ENCODE assay signal across 9 cellular contexts in genomic region chr9:111959468-111959941, GRCh38.
DNase-seq lines count a peak whose midpoint lies in the region; ATAC-seq, FAIRE-seq and TF ChIP-seq lines count a peak whose summit lies in the region.
"Had no signal": no experiment of that assay in that cellular context is flagged by ENCODE, and none has a peak within 500 bp of the region (broad histone marks: within the 10 kb centered on the region; RNA-seq: fewer than 3 reads in every experiment).

No MANE protein-coding gene starts in this region.

- H3K9me3 ChIP-seq in A549 = no peaks in the 10 kb centered on the region
- H3K9me3 ChIP-seq in HUES48 (ENCODE audit: control insufficient read depth, insufficient read depth, low read length) = no peaks in the 10 kb centered on the region
- no peaks in the 10 kb centered on the region for H3K9me3 ChIP-seq in astrocyte (ENCODE audit: insufficient read depth, low read depth, low read length)
- H3K9me3 ChIP-seq in H9 (ENCODE audit: control insufficient read depth, low read depth, low read length) = no peaks in the 10 kb centered on the region

- CTCF ChIA-PET in A549 (lab: Yijun Ruan, JAX) = interaction anchor here (0.9 to 2.3 kb wide), 3 partner anchors 14 to 63 kb away, joined by 3 to 7 read pairs (median 3); no protein-coding TSS in a partner anchor

- no peak overlapping the region for H3K4me3 Mint-ChIP-seq in astrocyte (ENCODE audit: unreplicated experiment)
- H3K4me3 Mint-ChIP-seq in H9 = no peak overlapping the region
- H3K4me3 Mint-ChIP-seq: central memory CD8-positive, alpha-beta T cell had no signal

- 0% methylated on average over 2 of the region's 2 CpGs for WGBS in A549 (ENCODE audit: missing lambda C conversion rate)
- WGBS in H9 (ENCODE audit: extremely low coverage, insufficient read length, low lambda C conversion rate) = no CpG with 5 or more reads among the region's 2 CpGs

- no peak overlapping the region for H3K4ac ChIP-seq in H9 (ENCODE audit: low read depth, low read length)

- no peaks in the 10 kb centered on the region for H3K79me2 ChIP-seq in astrocyte (ENCODE audit: insufficient read depth, low read length)
- H3K79me2 ChIP-seq in H9 (ENCODE audit: insufficient read depth, low read length) = no peaks in the 10 kb centered on the region

- peak; percentile 73 to 75 for DNase-seq in A549 (ENCODE audit: low read depth in 1 of 2, low spot score in 1 of 2)
- DNase-seq in astrocyte (ENCODE audit: low read depth) = peak; percentile 92
- peak; percentile 44 to 79 for DNase-seq in left colon
- no peak for DNase-seq in H9
- no peak for DNase-seq in G401 (ENCODE audit: low spot score)
- DNase-seq in activated T-cell treated with anti-CD3 and anti-CD28 coated beads for 4 hours = no peak

- H4K5ac ChIP-seq in H9 (ENCODE audit: insufficient read length, low read depth, low read length) = no peak overlapping the region

- no peaks in the 10 kb centered on the region for H3K27me3 Mint-ChIP-seq in astrocyte (ENCODE audit: low read depth, unreplicated experiment)
- H3K27me3 Mint-ChIP-seq in H9 (ENCODE audit: low read depth) = peaks cover 10% of the 10 kb centered on the region
- H3K27me3 Mint-ChIP-seq: central memory CD8-positive, alpha-beta T cell had no signal

- H3K27ac ChIP-seq in A549 (peak overlapping the region; percentile 77 to 89; a peak in 5 of 6 replicates), HUES48 (ENCODE audit: low read depth, low read length) (peak overlapping the region; percentile 57), astrocyte (ENCODE audit: low read depth, low read length) (peak overlapping the region; percentile 85), H9 (ENCODE audit: insufficient read length, low read depth, low read length) (no peak overlapping the region)

- no peaks in the 10 kb centered on the region for H3K23me2 ChIP-seq in H9 (ENCODE audit: insufficient read length, low read depth, low read length, poor library complexity, severe bottlenecking)

- FAIRE-seq in A549 (lab: Jason Lieb, UNC) (no peak), astrocyte (lab: Jason Lieb, UNC) (peak; percentile 56)

- H2BK20ac ChIP-seq in H9 (ENCODE audit: low read depth, low read length, poor library complexity, severe bottlenecking) = no peak overlapping the region

- H2BK5ac ChIP-seq in H9 (ENCODE audit: insufficient read length, low read length) = no peak overlapping the region

- no peak overlapping the region for H3K4me3 ChIP-seq in A549
- no peak overlapping the region for H3K4me3 ChIP-seq in HUES48 (ENCODE audit: low read depth, low read length)
- no peak overlapping the region for H3K4me3 ChIP-seq in astrocyte (ENCODE audit: insufficient read depth, low read depth, low read length)

- H3K9me3 Mint-ChIP-seq in astrocyte (ENCODE audit: unreplicated experiment) (peaks cover 2% of the 10 kb centered on the region), H9 (no peaks in the 10 kb centered on the region)
- H3K9me3 Mint-ChIP-seq: central memory CD8-positive, alpha-beta T cell had no signal

- no peak for TF ChIP-seq EP300 in A549 (IDR thresholded peaks at IDR 0.05)

- no peak overlapping the region for H3K18ac ChIP-seq in H9 (ENCODE audit: insufficient read length, low read depth, low read length)

- no peak for TF ChIP-seq POLR2A in A549 (IDR thresholded peaks at IDR 0.05; ENCODE audit: low read length)

- H3K36me3 ChIP-seq in HUES48 (ENCODE audit: control insufficient read depth, insufficient read depth, low read length) (no peaks in the 10 kb centered on the region), astrocyte (ENCODE audit: insufficient read depth, low read length) (no peaks in the 10 kb centered on the region)

- H2AK5ac ChIP-seq in H9 (ENCODE audit: insufficient read length, low read length) = no peak overlapping the region

- H2AFZ ChIP-seq in astrocyte (ENCODE audit: low read depth, low read length) = no peak overlapping the region
- no peak overlapping the region for H2AFZ ChIP-seq in H9 (ENCODE audit: low read length)

- in situ Hi-C loops in G401 (cut with HindIII; ENCODE audit: low sequenced_read_pairs) = no loop called here

- peaks cover 6% of the 10 kb centered on the region; the same call in 1 of the 2 replicates for H3K27me3 ChIP-seq in HUES48 (ENCODE audit: control insufficient read depth, insufficient read depth, low read length)
- H3K27me3 ChIP-seq in astrocyte (ENCODE audit: insufficient read depth, low read length) = no peaks in the 10 kb centered on the region
- H3K27me3 ChIP-seq in H9 (ENCODE audit: insufficient read depth, low read length) = no peaks in the 10 kb centered on the region

- H2BK120ac ChIP-seq in H9 (ENCODE audit: low read depth, low read length, poor library complexity, severe bottlenecking) = no peak overlapping the region

- ATAC-seq in A549 (peak; percentile 71 to 90), left colon (peak; percentile 83), GM18867 (IDR thresholded peaks at IDR 0.05; ENCODE audit: unreplicated experiment) (no peak)

- no peak for TF ChIP-seq CTCF in A549 (IDR thresholded peaks at IDR 0.05)
- TF ChIP-seq CTCF in astrocyte (IDR thresholded peaks at IDR 0.05; ENCODE audit: insufficient read depth, low read depth, low read length) = no peak
- TF ChIP-seq CTCF in H9 (conservative IDR thresholded peaks at IDR 0.05) = no peak

- H2BK12ac ChIP-seq in H9 (ENCODE audit: insufficient read length, low read depth, low read length) = no peak overlapping the region

- H3T11ph ChIP-seq in H9 (ENCODE audit: low read length) = no peak overlapping the region

- no peak overlapping the region for H3K9ac ChIP-seq in HUES48 (ENCODE audit: low read depth, low read length)
- peak overlapping the region; percentile 74 for H3K9ac ChIP-seq in astrocyte (ENCODE audit: low read length)
- H3K9ac ChIP-seq in H9 (ENCODE audit: extremely low read depth, insufficient read length, low read length) = no peak overlapping the region

- no peak for TF ChIP-seq RAD21 in A549 (conservative IDR thresholded peaks at IDR 0.05 in 1 of 2, IDR thresholded peaks at IDR 0.05 in 1 of 2)

- no peak overlapping the region for H3K56ac ChIP-seq in H9 (ENCODE audit: insufficient read length, low read depth, low read length)

- H4K8ac ChIP-seq in H9 (replicated peaks; ENCODE audit: insufficient read length, low read depth, low read length) = no peak overlapping the region

- H4K20me1 ChIP-seq in astrocyte (ENCODE audit: insufficient read depth, low read length) (no peaks in the 10 kb centered on the region), H9 (ENCODE audit: control insufficient read depth, insufficient read depth, insufficient read length) (no peaks in the 10 kb centered on the region)

- H3K4me1 Mint-ChIP-seq in astrocyte (ENCODE audit: low read depth, unreplicated experiment) = peaks cover 38% of the 10 kb centered on the region
- peaks cover 10 to 11% of the 10 kb centered on the region in 2 experiments for H3K4me1 Mint-ChIP-seq in H9

- H3K27ac Mint-ChIP-seq in astrocyte (ENCODE audit: unreplicated experiment) = peak overlapping the region; percentile 75
- no peak overlapping the region for H3K27ac Mint-ChIP-seq in H9

- H3K4me1 ChIP-seq in A549 (peaks cover 57% of the 10 kb centered on the region), HUES48 (ENCODE audit: control insufficient read depth, insufficient read depth, low read length) (0 out of 2 replicates have a peak, but pooled peaks cover 3% of the 10 kb centered on the region), astrocyte (ENCODE audit: insufficient read depth, low read length) (peaks cover 37% of the 10 kb centered on the region), H9 (ENCODE audit: insufficient read depth, low read length) (no peaks in the 10 kb centered on the region; the same call in 1 of the 2 replicates)

- intact Hi-C loops in left colon (cut with DNase I, micrococcal nuclease) = no loop called here

- H4K91ac ChIP-seq in H9 (ENCODE audit: insufficient read length, low read depth, low read length) = no peak overlapping the region

- H3K36me3 Mint-ChIP-seq in astrocyte (ENCODE audit: low read depth, unreplicated experiment) (peaks cover 5% of the 10 kb centered on the region), H9 (ENCODE audit: insufficient read depth in 1 of 3, low read depth in 3 of 3) (no peaks in the 10 kb centered on the region)

- H3K23ac ChIP-seq in H9 (ENCODE audit: insufficient read length, low read depth, low read length) = no peak overlapping the region

- H3K79me1 ChIP-seq in H9 (ENCODE audit: insufficient read depth, low read depth, low read length, poor library complexity, severe bottlenecking) = no peaks in the 10 kb centered on the region

- H3K14ac ChIP-seq in H9 (ENCODE audit: insufficient read depth, low read length) = no peak overlapping the region

- H3K4me2 ChIP-seq in A549 (peak overlapping the region; percentile 83), astrocyte (ENCODE audit: low read length) (peak overlapping the region; percentile 68), H9 (ENCODE audit: insufficient read depth, insufficient read length, low read length) (no peak overlapping the region)

- H2BK15ac ChIP-seq in H9 (ENCODE audit: low read depth, low read length) = no peak overlapping the region

- POLR2A ChIA-PET in A549 (lab: Yijun Ruan, JAX) = interaction anchor here (0.5 to 0.9 kb wide), 2 partner anchors 63 to 1262 kb away, joined by 3 to 5 read pairs; partner anchors contain the start of genes FKBP15, SLC31A1 and UGCG

TF ChIP-seq in A549, 52 proteins besides CTCF, POLR2A, EP300 and RAD21 (continues in another document):
- TF ChIP-seq EHMT2 (IDR thresholded peaks at IDR 0.05; ENCODE audit: low read depth) = no peak
- TF ChIP-seq, protein P1, sequence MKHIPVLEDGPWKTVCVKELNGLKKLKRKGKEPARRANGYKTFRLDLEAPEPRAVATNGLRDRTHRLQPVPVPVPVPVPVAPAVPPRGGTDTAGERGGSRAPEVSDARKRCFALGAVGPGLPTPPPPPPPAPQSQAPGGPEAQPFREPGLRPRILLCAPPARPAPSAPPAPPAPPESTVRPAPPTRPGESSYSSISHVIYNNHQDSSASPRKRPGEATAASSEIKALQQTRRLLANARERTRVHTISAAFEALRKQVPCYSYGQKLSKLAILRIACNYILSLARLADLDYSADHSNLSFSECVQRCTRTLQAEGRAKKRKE (CRISPR knock-in tag; IDR thresholded peaks at IDR 0.05; ENCODE audit: low read depth) = peak; percentile 12; the same call in 1 of the 2 replicates
- no peak for TF ChIP-seq KDM5A (IDR thresholded peaks at IDR 0.05)
- TF ChIP-seq, protein P2, sequence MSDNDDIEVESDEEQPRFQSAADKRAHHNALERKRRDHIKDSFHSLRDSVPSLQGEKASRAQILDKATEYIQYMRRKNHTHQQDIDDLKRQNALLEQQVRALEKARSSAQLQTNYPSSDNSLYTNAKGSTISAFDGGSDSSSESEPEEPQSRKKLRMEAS (IDR thresholded peaks at IDR 0.05) = 0 out of 2 replicates have a peak, but pooled peaks have one; percentile 17
- TF ChIP-seq FOSL2 (IDR thresholded peaks at IDR 0.05) = no peak
- peak; percentile 73 for TF ChIP-seq FOSL2 (CRISPR knock-in tag; IDR thresholded peaks at IDR 0.05)
- TF ChIP-seq HOXA7 (CRISPR knock-in tag; IDR thresholded peaks at IDR 0.05) = no peak
- no peak for TF ChIP-seq GATA3 (IDR thresholded peaks at IDR 0.05; ENCODE audit: borderline replicate concordance)

Comparison
In these comparisons a context has a peak if more than half of its experiments do, and no peak if none do; other contexts are left out.
1. DNase-seq: peak in A549 (2 of 2), astrocyte (single experiment) and left colon (2 of 2); none in H9 (single experiment), G401 (single experiment) and activated T-cell treated with anti-CD3 and anti-CD28 coated beads for 4 hours (single experiment).